Comparison of ENCODE assay signal across 12 cellular contexts in the genomic region with DNA sequence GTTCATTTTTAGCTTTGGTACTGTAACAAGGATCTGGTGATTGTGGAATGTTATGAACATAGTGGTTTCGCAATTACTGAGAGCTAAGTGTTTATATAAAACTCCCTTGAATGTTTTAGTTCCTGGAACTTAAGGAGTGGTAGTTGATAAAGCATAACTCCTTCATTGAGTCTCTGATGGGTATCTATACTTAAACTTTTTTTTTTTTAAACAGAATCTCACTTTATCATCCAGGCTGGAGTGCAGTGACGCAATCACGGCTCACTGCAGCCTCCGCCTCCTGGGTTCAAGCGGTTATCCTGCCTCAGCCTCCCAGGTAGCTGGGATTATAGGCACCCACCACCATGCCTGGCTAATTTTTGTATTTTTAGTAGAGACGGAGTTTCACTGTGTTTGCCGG. TPM values are rescaled to one million over a fixed set of nuclear protein-coding genes. Genes with fewer than 3 reads are reported as not detected.
A peak's percentile ranks its signal among the peaks of the same experiment; 100 is the strongest.
DNase-seq lines count a peak whose midpoint lies in the region; ATAC-seq and TF ChIP-seq lines count a peak whose summit lies in the region.
"Had no signal": no experiment of that assay in that cellular context is flagged by ENCODE, and none has a peak within 500 bp of the region (broad histone marks: within the 10 kb centered on the region; RNA-seq: fewer than 3 reads in every experiment).

No MANE protein-coding gene starts in this region.

- H3K36me3 Mint-ChIP-seq in naive thymus-derived CD8-positive, alpha-beta T cell, result peaks cover 0 to 25% (median 21%) of the 10 kb centered on the region in 3 donors

- no peaks in the 10 kb centered on the region for H3K4me1 ChIP-seq in gastrocnemius medialis

- H3K4me1 Mint-ChIP-seq in naive thymus-derived CD8-positive, alpha-beta T cell, result peaks cover 0 to 10% (median 3%) of the 10 kb centered on the region in 4 donors
- H3K4me1 Mint-ChIP-seq: neural crest cell had no signal

- no peaks in the 10 kb centered on the region for H3K27me3 ChIP-seq in gastrocnemius medialis

- no peaks in the 10 kb centered on the region for H3K9me3 ChIP-seq in gastrocnemius medialis

- in situ Hi-C loops in gastrocnemius medialis (cut with MboI; ENCODE audit: low sequenced_read_pairs in 4 of 4), result no loop called here

- no peaks in the 10 kb centered on the region for H3K27me3 Mint-ChIP-seq in naive thymus-derived CD8-positive, alpha-beta T cell

- H3K27ac Mint-ChIP-seq in naive thymus-derived CD8-positive, alpha-beta T cell, result no peak overlapping the region
- H3K27ac Mint-ChIP-seq: WTC11 had no signal

- H3K36me3 ChIP-seq in gastrocnemius medialis, result peaks cover 0 to 18% of the 10 kb centered on the region in 2 donors

- POLR2A ChIA-PET in naive thymus-derived CD8-positive, alpha-beta T cell (lab: Charles Lee), result no interaction called here

- no peak overlapping the region for H3K4me3 Mint-ChIP-seq in naive thymus-derived CD8-positive, alpha-beta T cell
- H3K4me3 Mint-ChIP-seq: neural crest cell, WTC11 had no signal

- TF ChIP-seq POLR2A in NB4 (IDR thresholded peaks at IDR 0.05; ENCODE audit: extremely low read depth, insufficient read length) (no peak), gastrocnemius medialis (IDR thresholded peaks at IDR 0.05) (no peak)

- H3K4me3 ChIP-seq in NB4 (ENCODE audit: low read depth, low read length), result no peak overlapping the region
- H3K4me3 ChIP-seq in gastrocnemius medialis, result no peak overlapping the region

- TF ChIP-seq CTCF in NB4 (IDR thresholded peaks at IDR 0.05; ENCODE audit: low read depth, low read length), result no peak
- no peak for TF ChIP-seq CTCF in omental fat pad (IDR thresholded peaks at IDR 0.05)
- no peak for TF ChIP-seq CTCF in gastrocnemius medialis (IDR thresholded peaks at IDR 0.05 in 4 of 5, conservative IDR thresholded peaks at IDR 0.05 in 1 of 5)

- ATAC-seq in omental fat pad (ENCODE audit: low FRiP score), result peak; percentile 79
- ATAC-seq in gastrocnemius medialis, result no peak
- ATAC-seq in HG02885 (IDR thresholded peaks at IDR 0.05; ENCODE audit: poor library complexity, unreplicated experiment), result no peak
- no peak for ATAC-seq in naive thymus-derived CD8-positive, alpha-beta T cell
- ATAC-seq: WTC11 had no signal

- DNase-seq in AG20443 (ENCODE audit: low spot score), result peak; percentile 49
- peak; percentile 24 for DNase-seq in NB4 (ENCODE audit: low read depth)
- DNase-seq in epidermal melanocyte (ENCODE audit: insufficient read length, low spot score), result peak; percentile 22
- no peak for DNase-seq in omental fat pad (ENCODE audit: low spot score)
- DNase-seq in activated effector memory CD4-positive, alpha-beta T cell treated with Interleukin-2 at 50 U/mL for 16 hours, result no peak
- no peak for DNase-seq in gastrocnemius medialis
- no peak for DNase-seq in naive thymus-derived CD8-positive, alpha-beta T cell
- DNase-seq: activated naive CD4-positive, alpha-beta T cell treated with anti-CD3 and anti-CD28 coated beads, Interleukin-2, amount 50 U/mL, for 16 hours; NCI-H82 had no signal

- intact Hi-C loops in gastrocnemius medialis (cut with DNase I; ENCODE audit: low total_unique reads), result no loop called here

- H3K27ac ChIP-seq in gastrocnemius medialis, result no peak overlapping the region

- peaks cover 0 to 2% (median 0%) of the 10 kb centered on the region in 9 donors for H3K9me3 Mint-ChIP-seq in naive thymus-derived CD8-positive, alpha-beta T cell
- H3K9me3 Mint-ChIP-seq: neural crest cell, WTC11 had no signal

RNA-seq across cellular contexts. Expression of a gene that starts 11.3 kb away (rescaled TPM):
- total RNA-seq in omental fat pad (10 to 100 TPM; 21.3 to 38.6 (median 32.7) TPM), gastrocnemius medialis (10 to 100 TPM; 10.5 to 20.9 (median 14.0) TPM)
- 10 to 100 TPM; 23.4 to 27.8 TPM for total RNA-seq in naive thymus-derived CD8-positive, alpha-beta T cell
- 10 to 100 TPM; 10.8 to 15.0 (median 14.1) TPM for polyA plus RNA-seq in naive thymus-derived CD8-positive, alpha-beta T cell

RNA-seq across cellular contexts. Expression of a gene that starts 52.0 kb away (rescaled TPM):
- total RNA-seq in omental fat pad, result 10 to 100 TPM; 48.6 to 56.7 (median 50.9) TPM
- total RNA-seq in gastrocnemius medialis, result 10 to 100 TPM; 25.4 to 37.0 (median 32.4) TPM
- total RNA-seq in naive thymus-derived CD8-positive, alpha-beta T cell, result 100 to 1,000 TPM; 166 to 187 TPM
- 10 to 100 TPM; 34.5 to 54.8 (median 38.8) TPM for polyA plus RNA-seq in naive thymus-derived CD8-positive, alpha-beta T cell

Comparison
In these comparisons a context has a peak if more than half of its experiments do, and no peak if none do; other contexts are left out.
1. DNase-seq: peak in AG20443 (single experiment), NB4 (single experiment) and epidermal melanocyte (single experiment); none in omental fat pad (single experiment), activated effector memory CD4-positive, alpha-beta T cell treated with Interleukin-2 at 50 U/mL for 16 hours (single experiment), gastrocnemius medialis (0 of 2) and naive thymus-derived CD8-positive, alpha-beta T cell (0 of 10).